ENCODE assay signal across 14 cellular contexts in the genomic region with DNA sequence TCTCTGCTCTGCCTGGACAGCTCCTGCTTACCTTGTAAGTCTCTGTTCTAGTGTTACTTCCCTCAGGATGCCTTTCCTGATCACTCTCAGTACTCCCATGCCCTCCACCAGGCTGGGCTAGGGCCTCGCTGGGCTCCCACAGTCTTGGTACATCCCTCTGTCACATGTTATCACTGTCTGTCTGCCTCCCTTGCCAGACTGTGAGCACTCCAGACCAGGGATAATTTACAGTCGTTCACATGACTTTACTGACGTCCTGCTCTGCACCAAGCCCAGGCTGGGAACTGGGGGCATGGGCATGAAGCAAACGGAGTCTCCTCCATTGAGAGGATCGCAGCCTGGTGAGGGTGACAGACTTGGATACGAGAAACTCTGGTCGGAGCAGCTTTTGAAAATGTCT. TPM values are rescaled to one million over a fixed set of nuclear protein-coding genes. Genes with fewer than 3 reads are reported as not detected.
A peak's percentile ranks its signal among the peaks of the same experiment; 100 is the strongest.
DNase-seq lines count a peak whose midpoint lies in the region; ATAC-seq and TF ChIP-seq lines count a peak whose summit lies in the region.
"Had no signal": no experiment of that assay in that cellular context is flagged by ENCODE, and none has a peak within 500 bp of the region (broad histone marks: within the 10 kb centered on the region; RNA-seq: fewer than 3 reads in every experiment).

No MANE protein-coding gene starts in this region.

- intact Hi-C loops in Right ventricle myocardium superior (cut with DNase I) = no loop called here
- intact Hi-C loops in activated CD8-positive, alpha-beta T cell treated with anti-CD3 and anti-CD28 coated beads for 36 hours (cut with micrococcal nuclease) = no loop called here
- intact Hi-C loops in cardiac septum (cut with DNase I) = no loop called here
- intact Hi-C loops in sciatic nerve (cut with DNase I) = no loop called here

- CTCF ChIA-PET in activated CD8-positive, alpha-beta T cell treated with anti-CD3 and anti-CD28 coated beads for 36 hours (lab: Charles Lee) = interaction anchor here (1.4 to 1.9 kb wide), 3 partner anchors 220 to 364 kb away, joined by 3 to 5 read pairs (median 4); no protein-coding TSS in a partner anchor

- no peaks in the 10 kb centered on the region for H3K27me3 Mint-ChIP-seq in activated CD8-positive, alpha-beta T cell treated with anti-CD3 and anti-CD28 coated beads for 36 hours

- peaks cover 0 to 6% of the 10 kb centered on the region in 2 donors for H3K4me1 ChIP-seq in right atrium auricular region
- H3K4me1 ChIP-seq: breast epithelium had no signal

- H3K4me3 Mint-ChIP-seq in activated CD8-positive, alpha-beta T cell treated with anti-CD3 and anti-CD28 coated beads for 36 hours = no peak overlapping the region
- H3K4me3 Mint-ChIP-seq: mesothelial cell of epicardium had no signal

- H3K9me3 ChIP-seq in right atrium auricular region = no peaks in the 10 kb centered on the region
- H3K9me3 ChIP-seq: breast epithelium, transverse colon had no signal

- H3K36me3 Mint-ChIP-seq in activated CD8-positive, alpha-beta T cell treated with anti-CD3 and anti-CD28 coated beads for 36 hours (ENCODE audit: low read depth) = peaks cover 8% of the 10 kb centered on the region

- H3K4me3 ChIP-seq in right atrium auricular region = no peak overlapping the region
- H3K4me3 ChIP-seq: breast epithelium, transverse colon had no signal

- DNase-seq in Right ventricle myocardium superior (no peak), right atrium auricular region (ENCODE audit: low spot score) (no peak), cardiac septum (ENCODE audit: low spot score) (peak; percentile 63), sciatic nerve (ENCODE audit: low spot score) (peak; percentile 28), kidney tubule cell (ENCODE audit: low spot score) (no peak)
- DNase-seq in activated CD8-positive, alpha-beta T cell treated with anti-CD3 and anti-CD28 coated beads for 36 hours = no peak
- no peak for DNase-seq in stimulated activated CD4-positive, alpha-beta T cell treated with anti-CD3 and anti-CD28 coated beads, Interleukin-4, amount 100 ng/mL, for 4 hours
- DNase-seq: DMS 273 treated with DMSO at 0.1 percent for 48 hours, kidney glomerular epithelial cell, NCI-H1930, transverse colon had no signal

- ATAC-seq in Right ventricle myocardium superior (ENCODE audit: poor library complexity) (peak; percentile 58), sciatic nerve (no peak), HG02623 (IDR thresholded peaks at IDR 0.05; ENCODE audit: unreplicated experiment) (no peak)
- no peak for ATAC-seq in activated CD8-positive, alpha-beta T cell treated with anti-CD3 and anti-CD28 coated beads for 36 hours

- peaks cover 36% of the 10 kb centered on the region for H3K36me3 ChIP-seq in right atrium auricular region
- H3K36me3 ChIP-seq: breast epithelium, transverse colon had no signal

- peak overlapping the region in 1 of 2 donors; percentile 50 for H3K27ac ChIP-seq in right atrium auricular region
- H3K27ac ChIP-seq: breast epithelium, transverse colon had no signal

- no peak for TF ChIP-seq CTCF in right atrium auricular region (IDR thresholded peaks at IDR 0.05)
- TF ChIP-seq CTCF in activated CD8-positive, alpha-beta T cell treated with anti-CD3 and anti-CD28 coated beads for 36 hours (IDR thresholded peaks at IDR 0.05) = no peak

- peak overlapping the region; percentile 75 for H3K27ac Mint-ChIP-seq in activated CD8-positive, alpha-beta T cell treated with anti-CD3 and anti-CD28 coated beads for 36 hours
- H3K27ac Mint-ChIP-seq: mesothelial cell of epicardium had no signal

- no peaks in the 10 kb centered on the region for H3K9me3 Mint-ChIP-seq in activated CD8-positive, alpha-beta T cell treated with anti-CD3 and anti-CD28 coated beads for 36 hours
- H3K9me3 Mint-ChIP-seq: mesothelial cell of epicardium had no signal

- POLR2A ChIA-PET in activated CD8-positive, alpha-beta T cell treated with anti-CD3 and anti-CD28 coated beads for 36 hours (lab: Charles Lee) = interaction anchor here (4.4 kb wide), 1 partner anchor 12 kb away, joined by 34 read pairs; the partner anchor contains the start of genes KCTD21 and USP35

- peaks cover 30% of the 10 kb centered on the region for H3K4me1 Mint-ChIP-seq in activated CD8-positive, alpha-beta T cell treated with anti-CD3 and anti-CD28 coated beads for 36 hours (ENCODE audit: low read depth)
- H3K4me1 Mint-ChIP-seq: mesothelial cell of epicardium had no signal

- H3K27me3 ChIP-seq in right atrium auricular region = no peaks in the 10 kb centered on the region
- H3K27me3 ChIP-seq: breast epithelium, transverse colon had no signal

RNA-seq across cellular contexts. Expression of gene USP35, which starts 12.4 kb away (rescaled TPM):
- total RNA-seq in Right ventricle myocardium superior = 4.6 TPM
- total RNA-seq in right atrium auricular region = 1 to 10 TPM; 8.0 to 8.6 TPM
- total RNA-seq in activated CD8-positive, alpha-beta T cell treated with anti-CD3 and anti-CD28 coated beads for 36 hours = 1 to 10 TPM; 6.8 to 7.7 TPM
- 8.9 TPM for total RNA-seq in cardiac septum
- total RNA-seq in sciatic nerve = 11.5 TPM

RNA-seq across cellular contexts. Expression of gene KCTD21, which starts 12.7 kb away (rescaled TPM):
- 10.4 TPM for total RNA-seq in Right ventricle myocardium superior
- 10 to 100 TPM in 1 of 2 donors, 1 to 10 TPM in 1; 9.8 to 12.9 TPM for total RNA-seq in right atrium auricular region
- total RNA-seq in activated CD8-positive, alpha-beta T cell treated with anti-CD3 and anti-CD28 coated beads for 36 hours = 1 to 10 TPM; 4.1 to 5.2 TPM
- 8.5 TPM for total RNA-seq in cardiac septum
- 13.7 TPM for total RNA-seq in sciatic nerve

Comparison
In these comparisons a context has a peak if more than half of its experiments do, and no peak if none do; other contexts are left out.
1. DNase-seq: peak in cardiac septum (single experiment) and sciatic nerve (single experiment); none in Right ventricle myocardium superior (single experiment), right atrium auricular region (single experiment), activated CD8-positive, alpha-beta T cell treated with anti-CD3 and anti-CD28 coated beads for 36 hours (single experiment), kidney tubule cell (single experiment) and stimulated activated CD4-positive, alpha-beta T cell treated with anti-CD3 and anti-CD28 coated beads, Interleukin-4, amount 100 ng/mL, for 4 hours (0 of 2).